Comparison of ENCODE assay signal across 2 cellular contexts in the genomic region with DNA sequence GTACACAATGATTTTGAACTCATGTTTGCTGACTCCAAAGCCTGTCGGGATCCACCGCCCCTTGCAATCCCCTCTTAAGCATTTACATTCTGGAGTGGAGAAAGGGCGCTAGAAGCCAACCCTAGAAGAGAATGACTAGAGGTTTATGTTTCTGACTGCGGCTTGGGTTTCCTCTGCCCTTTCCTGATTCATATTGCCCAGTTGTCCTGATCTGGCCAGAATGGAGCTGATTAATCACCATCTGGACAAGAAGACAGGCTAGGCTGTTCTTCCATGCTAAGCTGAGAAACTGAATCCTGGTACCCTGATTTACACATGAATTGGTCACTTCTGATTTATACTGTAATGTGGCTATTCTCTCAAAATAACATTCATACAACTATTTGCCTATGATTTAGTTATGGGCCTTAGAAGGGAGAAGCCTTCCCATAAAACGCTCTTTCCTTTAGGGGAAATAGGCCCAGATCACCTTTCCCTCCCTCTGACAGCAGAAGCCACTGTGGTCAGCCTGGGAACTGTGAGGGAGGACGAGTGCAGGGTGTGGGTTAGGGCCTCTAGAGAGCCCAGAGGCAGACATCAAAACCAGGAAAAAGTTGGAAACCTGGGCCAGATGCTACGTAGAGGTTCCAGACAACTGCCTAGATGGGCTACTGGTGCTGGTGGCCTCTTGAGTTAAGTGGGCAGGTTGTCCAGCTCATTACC.
TF ChIP-seq lines count a peak whose summit lies in the region.

No MANE protein-coding gene starts in this region.

TF ChIP-seq in IMR-90, 13 proteins besides CTCF, POLR2A, EP300 and RAD21:
- TF ChIP-seq CHD1 (IDR thresholded peaks at IDR 0.05; ENCODE audit: low read depth, low read length) (no peak), RFX5 (IDR thresholded peaks at IDR 0.05; ENCODE audit: low read depth, low read length) (no peak), FOS (IDR thresholded peaks at IDR 0.05; ENCODE audit: low read depth, low read length) (no peak), SMC3 (IDR thresholded peaks at IDR 0.05; ENCODE audit: low read depth, low read length) (no peak), MXI1 (IDR thresholded peaks at IDR 0.05; ENCODE audit: borderline replicate concordance, low read depth, low read length) (no peak), NFE2L2 (IDR thresholded peaks at IDR 0.05; ENCODE audit: low read depth, low read length) (no peak), CEBPB (IDR thresholded peaks at IDR 0.05; ENCODE audit: low read depth, low read length) (no peak), MAZ (IDR thresholded peaks at IDR 0.05; ENCODE audit: borderline replicate concordance, low read depth, low read length) (no peak), MAFK (IDR thresholded peaks at IDR 0.05; ENCODE audit: low read depth, low read length) (no peak), RCOR1 (IDR thresholded peaks at IDR 0.05; ENCODE audit: insufficient replicate concordance, low read length) (no peak), BHLHE40 (IDR thresholded peaks at IDR 0.05; ENCODE audit: low read depth, low read length) (no peak)
- TF ChIP-seq, protein P1, sequence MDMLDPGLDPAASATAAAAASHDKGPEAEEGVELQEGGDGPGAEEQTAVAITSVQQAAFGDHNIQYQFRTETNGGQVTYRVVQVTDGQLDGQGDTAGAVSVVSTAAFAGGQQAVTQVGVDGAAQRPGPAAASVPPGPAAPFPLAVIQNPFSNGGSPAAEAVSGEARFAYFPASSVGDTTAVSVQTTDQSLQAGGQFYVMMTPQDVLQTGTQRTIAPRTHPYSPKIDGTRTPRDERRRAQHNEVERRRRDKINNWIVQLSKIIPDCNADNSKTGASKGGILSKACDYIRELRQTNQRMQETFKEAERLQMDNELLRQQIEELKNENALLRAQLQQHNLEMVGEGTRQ (IDR thresholded peaks at IDR 0.05; ENCODE audit: low read depth, low read length) = no peak
- TF ChIP-seq, protein P2, sequence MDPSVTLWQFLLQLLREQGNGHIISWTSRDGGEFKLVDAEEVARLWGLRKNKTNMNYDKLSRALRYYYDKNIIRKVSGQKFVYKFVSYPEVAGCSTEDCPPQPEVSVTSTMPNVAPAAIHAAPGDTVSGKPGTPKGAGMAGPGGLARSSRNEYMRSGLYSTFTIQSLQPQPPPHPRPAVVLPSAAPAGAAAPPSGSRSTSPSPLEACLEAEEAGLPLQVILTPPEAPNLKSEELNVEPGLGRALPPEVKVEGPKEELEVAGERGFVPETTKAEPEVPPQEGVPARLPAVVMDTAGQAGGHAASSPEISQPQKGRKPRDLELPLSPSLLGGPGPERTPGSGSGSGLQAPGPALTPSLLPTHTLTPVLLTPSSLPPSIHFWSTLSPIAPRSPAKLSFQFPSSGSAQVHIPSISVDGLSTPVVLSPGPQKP (IDR thresholded peaks at IDR 0.05; ENCODE audit: borderline replicate concordance, low read depth, low read length) = no peak

TF ChIP-seq in H1, 55 proteins besides CTCF, POLR2A, EP300 and RAD21:
- TF ChIP-seq JUN (IDR thresholded peaks at IDR 0.05; ENCODE audit: low read depth, low read length) (no peak), CTBP2 (IDR thresholded peaks at IDR 0.05; ENCODE audit: borderline replicate concordance, insufficient read depth, insufficient read length, low read length) (no peak), HDAC2 (IDR thresholded peaks at IDR 0.05; ENCODE audit: borderline replicate concordance in 1 of 2, low read depth in 2 of 2, low read length in 2 of 2) (no peak), EZH2 (IDR thresholded peaks at IDR 0.05; ENCODE audit: low read depth, low read length, severe bottlenecking) (no peak), SP2 (IDR thresholded peaks at IDR 0.05; ENCODE audit: low read length) (no peak), EGR1 (IDR thresholded peaks at IDR 0.05; ENCODE audit: borderline replicate concordance, low read depth, low read length) (no peak), BRCA1 (IDR thresholded peaks at IDR 0.05; ENCODE audit: low read depth, low read length) (no peak), JUND (IDR thresholded peaks at IDR 0.05; ENCODE audit: low read length) (no peak), RNF2 (IDR thresholded peaks at IDR 0.05; ENCODE audit: borderline replicate concordance, low read depth, low read length, missing control alignments, poor library complexity, severe bottlenecking) (no peak), SP4 (IDR thresholded peaks at IDR 0.05; ENCODE audit: low read length) (no peak), MAFK (IDR thresholded peaks at IDR 0.05; ENCODE audit: low read depth, low read length) (no peak)
- TF ChIP-seq, protein P3, sequence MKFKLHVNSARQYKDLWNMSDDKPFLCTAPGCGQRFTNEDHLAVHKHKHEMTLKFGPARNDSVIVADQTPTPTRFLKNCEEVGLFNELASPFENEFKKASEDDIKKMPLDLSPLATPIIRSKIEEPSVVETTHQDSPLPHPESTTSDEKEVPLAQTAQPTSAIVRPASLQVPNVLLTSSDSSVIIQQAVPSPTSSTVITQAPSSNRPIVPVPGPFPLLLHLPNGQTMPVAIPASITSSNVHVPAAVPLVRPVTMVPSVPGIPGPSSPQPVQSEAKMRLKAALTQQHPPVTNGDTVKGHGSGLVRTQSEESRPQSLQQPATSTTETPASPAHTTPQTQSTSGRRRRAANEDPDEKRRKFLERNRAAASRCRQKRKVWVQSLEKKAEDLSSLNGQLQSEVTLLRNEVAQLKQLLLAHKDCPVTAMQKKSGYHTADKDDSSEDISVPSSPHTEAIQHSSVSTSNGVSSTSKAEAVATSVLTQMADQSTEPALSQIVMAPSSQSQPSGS (IDR thresholded peaks at IDR 0.05; ENCODE audit: low read length) = no peak
- TF ChIP-seq, protein P4, sequence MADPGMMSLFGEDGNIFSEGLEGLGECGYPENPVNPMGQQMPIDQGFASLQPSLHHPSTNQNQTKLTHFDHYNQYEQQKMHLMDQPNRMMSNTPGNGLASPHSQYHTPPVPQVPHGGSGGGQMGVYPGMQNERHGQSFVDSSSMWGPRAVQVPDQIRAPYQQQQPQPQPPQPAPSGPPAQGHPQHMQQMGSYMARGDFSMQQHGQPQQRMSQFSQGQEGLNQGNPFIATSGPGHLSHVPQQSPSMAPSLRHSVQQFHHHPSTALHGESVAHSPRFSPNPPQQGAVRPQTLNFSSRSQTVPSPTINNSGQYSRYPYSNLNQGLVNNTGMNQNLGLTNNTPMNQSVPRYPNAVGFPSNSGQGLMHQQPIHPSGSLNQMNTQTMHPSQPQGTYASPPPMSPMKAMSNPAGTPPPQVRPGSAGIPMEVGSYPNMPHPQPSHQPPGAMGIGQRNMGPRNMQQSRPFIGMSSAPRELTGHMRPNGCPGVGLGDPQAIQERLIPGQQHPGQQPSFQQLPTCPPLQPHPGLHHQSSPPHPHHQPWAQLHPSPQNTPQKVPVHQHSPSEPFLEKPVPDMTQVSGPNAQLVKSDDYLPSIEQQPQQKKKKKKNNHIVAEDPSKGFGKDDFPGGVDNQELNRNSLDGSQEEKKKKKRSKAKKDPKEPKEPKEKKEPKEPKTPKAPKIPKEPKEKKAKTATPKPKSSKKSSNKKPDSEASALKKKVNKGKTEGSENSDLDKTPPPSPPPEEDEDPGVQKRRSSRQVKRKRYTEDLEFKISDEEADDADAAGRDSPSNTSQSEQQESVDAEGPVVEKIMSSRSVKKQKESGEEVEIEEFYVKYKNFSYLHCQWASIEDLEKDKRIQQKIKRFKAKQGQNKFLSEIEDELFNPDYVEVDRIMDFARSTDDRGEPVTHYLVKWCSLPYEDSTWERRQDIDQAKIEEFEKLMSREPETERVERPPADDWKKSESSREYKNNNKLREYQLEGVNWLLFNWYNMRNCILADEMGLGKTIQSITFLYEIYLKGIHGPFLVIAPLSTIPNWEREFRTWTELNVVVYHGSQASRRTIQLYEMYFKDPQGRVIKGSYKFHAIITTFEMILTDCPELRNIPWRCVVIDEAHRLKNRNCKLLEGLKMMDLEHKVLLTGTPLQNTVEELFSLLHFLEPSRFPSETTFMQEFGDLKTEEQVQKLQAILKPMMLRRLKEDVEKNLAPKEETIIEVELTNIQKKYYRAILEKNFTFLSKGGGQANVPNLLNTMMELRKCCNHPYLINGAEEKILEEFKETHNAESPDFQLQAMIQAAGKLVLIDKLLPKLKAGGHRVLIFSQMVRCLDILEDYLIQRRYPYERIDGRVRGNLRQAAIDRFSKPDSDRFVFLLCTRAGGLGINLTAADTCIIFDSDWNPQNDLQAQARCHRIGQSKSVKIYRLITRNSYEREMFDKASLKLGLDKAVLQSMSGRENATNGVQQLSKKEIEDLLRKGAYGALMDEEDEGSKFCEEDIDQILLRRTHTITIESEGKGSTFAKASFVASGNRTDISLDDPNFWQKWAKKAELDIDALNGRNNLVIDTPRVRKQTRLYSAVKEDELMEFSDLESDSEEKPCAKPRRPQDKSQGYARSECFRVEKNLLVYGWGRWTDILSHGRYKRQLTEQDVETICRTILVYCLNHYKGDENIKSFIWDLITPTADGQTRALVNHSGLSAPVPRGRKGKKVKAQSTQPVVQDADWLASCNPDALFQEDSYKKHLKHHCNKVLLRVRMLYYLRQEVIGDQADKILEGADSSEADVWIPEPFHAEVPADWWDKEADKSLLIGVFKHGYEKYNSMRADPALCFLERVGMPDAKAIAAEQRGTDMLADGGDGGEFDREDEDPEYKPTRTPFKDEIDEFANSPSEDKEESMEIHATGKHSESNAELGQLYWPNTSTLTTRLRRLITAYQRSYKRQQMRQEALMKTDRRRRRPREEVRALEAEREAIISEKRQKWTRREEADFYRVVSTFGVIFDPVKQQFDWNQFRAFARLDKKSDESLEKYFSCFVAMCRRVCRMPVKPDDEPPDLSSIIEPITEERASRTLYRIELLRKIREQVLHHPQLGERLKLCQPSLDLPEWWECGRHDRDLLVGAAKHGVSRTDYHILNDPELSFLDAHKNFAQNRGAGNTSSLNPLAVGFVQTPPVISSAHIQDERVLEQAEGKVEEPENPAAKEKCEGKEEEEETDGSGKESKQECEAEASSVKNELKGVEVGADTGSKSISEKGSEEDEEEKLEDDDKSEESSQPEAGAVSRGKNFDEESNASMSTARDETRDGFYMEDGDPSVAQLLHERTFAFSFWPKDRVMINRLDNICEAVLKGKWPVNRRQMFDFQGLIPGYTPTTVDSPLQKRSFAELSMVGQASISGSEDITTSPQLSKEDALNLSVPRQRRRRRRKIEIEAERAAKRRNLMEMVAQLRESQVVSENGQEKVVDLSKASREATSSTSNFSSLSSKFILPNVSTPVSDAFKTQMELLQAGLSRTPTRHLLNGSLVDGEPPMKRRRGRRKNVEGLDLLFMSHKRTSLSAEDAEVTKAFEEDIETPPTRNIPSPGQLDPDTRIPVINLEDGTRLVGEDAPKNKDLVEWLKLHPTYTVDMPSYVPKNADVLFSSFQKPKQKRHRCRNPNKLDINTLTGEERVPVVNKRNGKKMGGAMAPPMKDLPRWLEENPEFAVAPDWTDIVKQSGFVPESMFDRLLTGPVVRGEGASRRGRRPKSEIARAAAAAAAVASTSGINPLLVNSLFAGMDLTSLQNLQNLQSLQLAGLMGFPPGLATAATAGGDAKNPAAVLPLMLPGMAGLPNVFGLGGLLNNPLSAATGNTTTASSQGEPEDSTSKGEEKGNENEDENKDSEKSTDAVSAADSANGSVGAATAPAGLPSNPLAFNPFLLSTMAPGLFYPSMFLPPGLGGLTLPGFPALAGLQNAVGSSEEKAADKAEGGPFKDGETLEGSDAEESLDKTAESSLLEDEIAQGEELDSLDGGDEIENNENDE (IDR thresholded peaks at IDR 0.05; ENCODE audit: insufficient replicate concordance, low read length) = no peak
